Comparison of ENCODE assay signal across 25 cellular contexts in the genomic region with DNA sequence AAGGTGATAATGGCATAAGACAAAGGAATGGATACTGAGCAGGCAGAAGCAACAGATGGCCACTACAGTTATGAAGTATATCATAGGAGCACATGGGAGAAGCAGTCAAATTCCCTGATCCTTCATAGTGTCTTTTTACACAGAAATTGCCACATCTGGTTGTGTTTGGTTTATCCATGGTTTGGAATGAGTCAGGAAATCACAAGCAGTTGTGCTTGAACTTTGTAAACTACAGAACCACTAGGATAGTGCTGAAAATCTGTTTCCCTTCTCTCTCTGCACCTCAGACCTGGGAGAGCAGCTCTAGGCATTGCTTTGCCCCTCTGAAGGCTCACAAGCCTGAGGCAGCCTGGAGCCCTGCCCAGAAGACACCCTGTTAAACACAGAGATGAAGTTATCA.
"Had no signal": no experiment of that assay in that cellular context is flagged by ENCODE, and none has a peak within 500 bp of the region (broad histone marks: within the 10 kb centered on the region; RNA-seq: fewer than 3 reads in every experiment).

No MANE protein-coding gene starts in this region.

- H3K36me3 ChIP-seq: neural progenitor cell, ovary, right lobe of liver, sigmoid colon, stomach, thoracic aorta, thyroid gland, tibial nerve, upper lobe of left lung, vagina had no signal

- H3K4me1 ChIP-seq: neural progenitor cell, parathyroid adenoma, psoas muscle, right lobe of liver, sigmoid colon, stomach, thyroid gland, tibial nerve, upper lobe of left lung, vagina had no signal

- FAIRE-seq: small intestine, urothelium cell line had no signal

- H3K4me3 ChIP-seq: neural progenitor cell, ovary, psoas muscle, right lobe of liver, sigmoid colon, stomach, thoracic aorta, thyroid gland, tibial nerve, upper lobe of left lung, vagina had no signal

- DNase-seq: occipital lobe; ovary; posterior cingulate gyrus; psoas muscle; right cardiac atrium; right lobe of liver; sigmoid colon; small intestine; stimulated activated CD4-positive, alpha-beta T cell treated with anti-CD3 and anti-CD28 coated beads, Interleukin-15, amount 100 ng/mL, for 24 hours; stimulated activated CD4-positive, alpha-beta T cell treated with anti-CD3 and anti-CD28 coated beads, Interleukin-2, amount 100 ng/mL, for 24 hours; stimulated activated CD4-positive, alpha-beta T cell treated with anti-CD3 and anti-CD28 coated beads, Interleukin-2, amount 100 ng/mL, for 48 hours; stimulated activated CD4-positive, alpha-beta T cell treated with anti-CD3 and anti-CD28 coated beads, Interleukin-4, amount 100 ng/mL, for 24 hours; stimulated activated naive B cell treated with anti-CD40 and anti-IgM and Interleukin-4, amounts not matched to agents 10 μg/mL and 1 μg/mL and 100 μg/mL, for 72 hours; stimulated activated naive CD4-positive, alpha-beta T cell treated with Interleukin-2 at 50 U/mL for 16 hours; stomach; thyroid gland; trophoblast cell; upper lobe of left lung had no signal

- ATAC-seq: psoas muscle; right cardiac atrium; right lobe of liver; stimulated activated effector memory CD8-positive, alpha-beta T cell treated with anti-CD3 and anti-CD28 coated beads, Interleukin-12 subunit alpha, Interleukin-12 subunit beta, amount 100 ng/mL, for 72 hours; stimulated activated naive B cell treated with anti-CD40 and anti-IgM and Interleukin-4, amounts not matched to agents 10 μg/mL and 1 μg/mL and 100 μg/mL, for 72 hours had no signal

- H3K9me3 ChIP-seq: right lobe of liver, thoracic aorta, thyroid gland, vagina had no signal

- H3K27ac ChIP-seq: neural progenitor cell, ovary, parathyroid adenoma, psoas muscle, right lobe of liver, sigmoid colon, stomach, thoracic aorta, thyroid gland, tibial nerve, upper lobe of left lung, vagina had no signal

- H3K27me3 ChIP-seq: neural progenitor cell, ovary, right lobe of liver, sigmoid colon, stomach, thyroid gland, tibial nerve, upper lobe of left lung, vagina had no signal
